In the genomic region with DNA sequence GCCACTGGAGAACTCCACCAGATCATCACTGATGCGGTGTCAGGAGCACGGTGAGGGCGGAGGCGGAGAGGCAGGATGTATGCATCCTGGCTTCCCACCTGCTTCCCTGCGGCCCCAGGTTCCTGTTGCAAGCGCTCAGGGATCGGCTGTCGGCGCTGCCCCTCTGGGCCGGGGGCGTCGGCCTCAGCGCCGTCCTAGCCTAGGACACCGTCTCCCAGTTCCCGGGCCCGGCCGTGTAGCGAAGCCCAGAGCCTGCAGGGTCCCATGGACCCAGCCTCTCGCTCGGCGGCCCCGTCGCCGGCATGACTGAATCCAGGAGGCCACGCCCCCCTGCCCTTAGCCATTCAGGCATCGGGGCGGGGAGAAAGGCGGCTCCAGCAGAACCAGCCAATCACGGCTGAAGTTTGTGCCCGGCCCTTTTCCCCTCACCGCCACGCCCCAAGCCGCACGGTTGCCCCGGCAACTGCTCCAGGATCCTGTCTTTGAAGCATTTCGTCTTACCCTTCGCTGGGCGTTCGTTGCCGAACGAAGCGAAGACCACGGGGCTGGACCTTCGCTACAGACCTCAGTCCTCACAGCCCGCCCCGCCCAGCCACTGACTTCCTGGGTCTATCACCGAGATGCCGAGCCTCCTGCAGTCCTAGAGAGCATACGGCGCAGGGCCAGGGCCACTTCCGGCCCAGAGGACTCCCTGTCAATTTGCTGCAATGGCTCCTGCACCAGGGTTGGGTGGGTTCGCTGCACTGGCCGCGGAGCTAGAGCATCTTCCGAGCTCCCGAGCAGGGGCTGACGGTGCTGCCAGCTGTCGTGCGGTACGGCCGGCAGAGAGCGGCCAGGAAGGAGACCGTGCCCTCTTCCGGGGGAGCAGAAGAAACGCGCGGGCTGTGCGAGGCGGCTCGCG, we compare ENCODE assay signal across 8 cellular contexts.
DNase-seq lines count a peak whose midpoint lies in the region; ATAC-seq lines count a peak whose summit lies in the region.

No MANE protein-coding gene starts in this region.

- H3K9me3 Mint-ChIP-seq in central memory CD8-positive, alpha-beta T cell: no peaks in the 10 kb centered on the region

- peak overlapping the region; percentile 91 for H3K27ac Mint-ChIP-seq in central memory CD8-positive, alpha-beta T cell (ENCODE audit: low read depth)

- DNase-seq in Ammon's horn (ENCODE audit: low spot score): peak; percentile 98
- DNase-seq in NCI-H345 treated with DMSO at 0.1 percent for 48 hours (lab: John Stamatoyannopoulos, UW; ENCODE audit: unreplicated experiment): peak; percentile 98
- peak; percentile 94 for DNase-seq in activated CD4-positive, CD25-positive, alpha-beta regulatory T cell treated with anti-CD3 and anti-CD28 coated beads, Interleukin-2, amount 50 U/mL, for 16 hours (ENCODE audit: low read depth, low spot score)
- DNase-seq in central memory CD8-positive, alpha-beta T cell (ENCODE audit: low spot score in 2 of 2): peak; percentile 91 to 93
- peak; percentile 95 for DNase-seq in kidney glomerular epithelial cell (lab: John Stamatoyannopoulos, UW)
- peak; percentile 92 to 98 for DNase-seq in stimulated activated CD4-positive, alpha-beta T cell treated with anti-CD3 and anti-CD28 coated beads, Interleukin-15, amount 100 ng/mL, for 48 hours (ENCODE audit: low read depth in 2 of 2)

- peak; percentile 89 for ATAC-seq in GM19035 (IDR thresholded peaks at IDR 0.05; ENCODE audit: unreplicated experiment)
- peak; percentile 79 for ATAC-seq in HG03342 (IDR thresholded peaks at IDR 0.05; ENCODE audit: unreplicated experiment)
- ATAC-seq in central memory CD8-positive, alpha-beta T cell (replicated peaks; ENCODE audit: extremely low read depth, poor library complexity, severe bottlenecking): peak; percentile 89

- H3K4me1 Mint-ChIP-seq in central memory CD8-positive, alpha-beta T cell: peaks cover 39% of the 10 kb centered on the region

- H3K27me3 Mint-ChIP-seq in central memory CD8-positive, alpha-beta T cell: no peaks in the 10 kb centered on the region

- peak overlapping the region; percentile 96 for H3K4me3 Mint-ChIP-seq in central memory CD8-positive, alpha-beta T cell

- H3K36me3 Mint-ChIP-seq in central memory CD8-positive, alpha-beta T cell (ENCODE audit: insufficient read depth): peaks cover 10% of the 10 kb centered on the region

Comparison
In these comparisons a context has a peak if more than half of its experiments do, and no peak if none do; other contexts are left out.
1. Peak in every context shown above with its lines: DNase-seq and ATAC-seq.